In genomic region chr11:40130427-40130826, GRCh38 we compare ENCODE assay signal across 12 cellular contexts.
DNase-seq lines count a peak whose midpoint lies in the region; ATAC-seq and TF ChIP-seq lines count a peak whose summit lies in the region.
"Had no signal": no experiment of that assay in that cellular context is flagged by ENCODE, and none has a peak within 500 bp of the region (broad histone marks: within the 10 kb centered on the region; RNA-seq: fewer than 3 reads in every experiment).

No MANE protein-coding gene starts in this region.

- H3F3A ChIP-seq in GM23248 (ENCODE audit: insufficient read depth), result no peaks in the 10 kb centered on the region

- no peaks in the 10 kb centered on the region for H3K4me1 ChIP-seq in Caco-2
- H3K4me1 ChIP-seq in GM23248 (ENCODE audit: insufficient read depth), result no peaks in the 10 kb centered on the region

- H3K9ac ChIP-seq in GM23248, result no peak overlapping the region

- no peak overlapping the region for H3K27ac ChIP-seq in GM23248
- H3K27ac ChIP-seq: HL-60 had no signal

- H3K4me2 ChIP-seq in GM23248 (ENCODE audit: unreplicated experiment), result no peak overlapping the region

- H3K27me3 Mint-ChIP-seq in Caco-2 (ENCODE audit: insufficient read depth, unreplicated experiment), result peaks cover 9% of the 10 kb centered on the region
- H3K27me3 Mint-ChIP-seq: dendritic cell treated with granulocyte-macrophage colony-stimulating factor and Interleukin-4, amounts not matched to agents 40 ng/mL and 50 ng/mL, for 4 days had no signal

- H3K4me1 Mint-ChIP-seq in Caco-2 (ENCODE audit: low read depth, unreplicated experiment), result peaks cover 7% of the 10 kb centered on the region

- H2AFZ ChIP-seq in GM23248, result no peak overlapping the region

- CTCF ChIA-PET in Caco-2 (lab: Charles Lee), result no interaction called here

- POLR2A ChIA-PET in Caco-2 (lab: Charles Lee), result no interaction called here

- no peaks in the 10 kb centered on the region for H3K9me2 ChIP-seq in GM23248 (ENCODE audit: insufficient read depth)

- no peak overlapping the region for H3K4me3 Mint-ChIP-seq in Caco-2 (ENCODE audit: unreplicated experiment)
- H3K4me3 Mint-ChIP-seq: activated T-cell treated with anti-CD3 and anti-CD28 coated beads, Interleukin-2, amount 50 U/mL, for 72 hours; dendritic cell treated with granulocyte-macrophage colony-stimulating factor and Interleukin-4, amounts not matched to agents 40 ng/mL and 50 ng/mL, for 4 days had no signal

- H3K36me3 ChIP-seq in Caco-2 (ENCODE audit: control insufficient read depth, insufficient read depth, low read length) (no peaks in the 10 kb centered on the region), GM23248 (ENCODE audit: low read depth) (no peaks in the 10 kb centered on the region)

- no TSS peak for BruUV-seq in Caco-2 (replicated peaks; lab: Mats Ljungman, UMichigan)

- 7 to 23% methylated on average over 1 of the region's 1 CpG for WGBS in GM23248 (ENCODE audit: low coverage in 1 of 2, low lambda C conversion rate in 2 of 2, missing lambda C conversion rate in 2 of 2), 2 experiments

- no peaks in the 10 kb centered on the region for H3K9me3 ChIP-seq in Caco-2
- H3K9me3 ChIP-seq in GM23248 (ENCODE audit: low read depth), result no peaks in the 10 kb centered on the region

- H3K9me3 Mint-ChIP-seq in Caco-2 (ENCODE audit: unreplicated experiment), result no peaks in the 10 kb centered on the region
- H3K9me3 Mint-ChIP-seq: dendritic cell treated with granulocyte-macrophage colony-stimulating factor and Interleukin-4, amounts not matched to agents 40 ng/mL and 50 ng/mL, for 4 days had no signal

- ATAC-seq in HG02938 (IDR thresholded peaks at IDR 0.05; ENCODE audit: unreplicated experiment) (peak; percentile 54), left lobe of liver (peak; percentile 36), GM21515 (IDR thresholded peaks at IDR 0.05; ENCODE audit: unreplicated experiment) (no peak)
- ATAC-seq: activated T-cell treated with anti-CD3 and anti-CD28 coated beads, Interleukin-2, amount 50 U/mL, for 72 hours had no signal

- H4K20me1 ChIP-seq in GM23248 (ENCODE audit: insufficient read depth), result no peaks in the 10 kb centered on the region

- DNase-seq in Caco-2 (peak in 1 of 2 experiments; percentile 6), SW480 (ENCODE audit: low spot score) (peak; percentile 13), left lobe of liver (ENCODE audit: low spot score) (no peak), GM23248 (no peak), HPDE6-E6E7 (ENCODE audit: extremely low spot score) (no peak), NCI-H2171 (lab: John Stamatoyannopoulos, UW) (no peak)
- DNase-seq: activated T-cell treated with anti-CD3 and anti-CD28 coated beads, Interleukin-2, amount 50 U/mL, for 72 hours; T-helper 2 cell had no signal

- in situ Hi-C loops in GM23248 (cut with MboI), result no loop called here

- H3K27ac Mint-ChIP-seq in Caco-2 (ENCODE audit: unreplicated experiment), result no peak overlapping the region
- H3K27ac Mint-ChIP-seq: activated T-cell treated with anti-CD3 and anti-CD28 coated beads, Interleukin-2, amount 50 U/mL, for 72 hours; dendritic cell treated with granulocyte-macrophage colony-stimulating factor and Interleukin-4, amounts not matched to agents 40 ng/mL and 50 ng/mL, for 4 days had no signal

- no peaks in the 10 kb centered on the region for H3K36me3 Mint-ChIP-seq in Caco-2 (ENCODE audit: insufficient read depth, unreplicated experiment)

- TF ChIP-seq CTCF in Caco-2 (IDR thresholded peaks at IDR 0.05; ENCODE audit: insufficient read depth in 1 of 2, low read depth in 1 of 2, low read length in 1 of 2, severe bottlenecking in 1 of 2, unreplicated experiment in 1 of 2), result peak; percentile 22 to 26

- no peaks in the 10 kb centered on the region for H3K27me3 ChIP-seq in Caco-2 (replicated peaks; ENCODE audit: control insufficient read depth, insufficient read depth, low read length)
- no peaks in the 10 kb centered on the region for H3K27me3 ChIP-seq in GM23248 (replicated peaks; ENCODE audit: insufficient read depth)

- intact Hi-C loops in Caco-2 (cut with micrococcal nuclease; ENCODE audit: unreplicated experiment), result loop anchor here (1.0 kb wide), 1 partner anchor 164 kb away; no protein-coding TSS in a partner anchor

- no peaks in the 10 kb centered on the region for H3K79me2 ChIP-seq in GM23248 (ENCODE audit: insufficient read depth)

- no peak overlapping the region for H3K4me3 ChIP-seq in Caco-2 (ENCODE audit: low read depth, low read length)
- H3K4me3 ChIP-seq in GM23248, result no peak overlapping the region
